In genomic region chr2:176080540-176081355, GRCh38 we compare ENCODE assay signal across 9 cellular contexts. TPM values are rescaled to one million over a fixed set of nuclear protein-coding genes. Genes with fewer than 3 reads are reported as not detected.
A peak's percentile ranks its signal among the peaks of the same experiment; 100 is the strongest.
DNase-seq lines count a peak whose midpoint lies in the region; ATAC-seq and TF ChIP-seq lines count a peak whose summit lies in the region.
"Had no signal": no experiment of that assay in that cellular context is flagged by ENCODE, and none has a peak within 500 bp of the region (broad histone marks: within the 10 kb centered on the region; RNA-seq: fewer than 3 reads in every experiment).

No MANE protein-coding gene starts in this region.

- peaks cover 14 to 67% (median 63%) of the 10 kb centered on the region in 5 donors for H3K9me3 Mint-ChIP-seq in CD8-positive, alpha-beta memory T cell
- H3K9me3 Mint-ChIP-seq in central memory CD8-positive, alpha-beta T cell: peaks cover 10% of the 10 kb centered on the region

- DNase-seq in CD8-positive, alpha-beta memory T cell: no peak
- DNase-seq in HL-60 (ENCODE audit: low read depth in 1 of 2, low spot score in 1 of 2) (no peak), neuronal stem cell (ENCODE audit: low spot score) (no peak), NCI-H187 treated with DMSO at 0.1 percent for 48 hours (lab: John Stamatoyannopoulos, UW) (no peak)
- DNase-seq in central memory CD8-positive, alpha-beta T cell (ENCODE audit: low spot score in 2 of 2): peak in 1 of 2 donors; percentile 14
- no peak for DNase-seq in activated CD4-positive, CD25-positive, alpha-beta regulatory T cell (lab: John Stamatoyannopoulos, UW)
- DNase-seq in effector CD8-positive, alpha-beta T cell (lab: John Stamatoyannopoulos, UW): no peak
- no peak for DNase-seq in stimulated activated CD4-positive, alpha-beta T cell treated with anti-CD3 and anti-CD28 coated beads, Interleukin-4, amount 100 ng/mL, for 1 hour

- H3K4me1 Mint-ChIP-seq in CD8-positive, alpha-beta memory T cell: peaks cover 11 to 12% (median 11%) of the 10 kb centered on the region in 3 donors
- H3K4me1 Mint-ChIP-seq in central memory CD8-positive, alpha-beta T cell: peaks cover 15% of the 10 kb centered on the region

- no peaks in the 10 kb centered on the region for H3K36me3 ChIP-seq in CD8-positive, alpha-beta memory T cell (ENCODE audit: insufficient read depth, low read length)
- H3K36me3 ChIP-seq in neuronal stem cell (replicated peaks in 1 of 2; ENCODE audit: control insufficient read depth in 2 of 2, insufficient read depth in 2 of 2, low read length in 2 of 2): no peaks in the 10 kb centered on the region

- peaks cover 17% of the 10 kb centered on the region for H3K9me3 ChIP-seq in CD8-positive, alpha-beta memory T cell (ENCODE audit: low read length)
- H3K9me3 ChIP-seq in neuronal stem cell (replicated peaks in 1 of 2; ENCODE audit: control insufficient read depth in 2 of 2, insufficient read depth in 1 of 2, low read depth in 1 of 2, low read length in 2 of 2): peaks cover 0 to 4% of the 10 kb centered on the region in 2 donors

- POLR2A ChIA-PET in CD8-positive, alpha-beta memory T cell (lab: Charles Lee): no interaction called here

- peak overlapping the region; percentile 69 for H3K4me2 ChIP-seq in neuronal stem cell (ENCODE audit: insufficient read depth, low read length, poor library complexity, severe bottlenecking)

- peaks cover 6% of the 10 kb centered on the region for H3K4me1 ChIP-seq in CD8-positive, alpha-beta memory T cell (ENCODE audit: insufficient read depth, low read length)
- H3K4me1 ChIP-seq in neuronal stem cell (ENCODE audit: control insufficient read depth in 2 of 2, insufficient read depth in 1 of 2, low read depth in 1 of 2, low read length in 2 of 2): peaks cover 0 to 2% of the 10 kb centered on the region in 2 donors

- no peaks in the 10 kb centered on the region for H3K79me1 ChIP-seq in neuronal stem cell (ENCODE audit: low read depth, low read length)

- no peak overlapping the region for H2BK12ac ChIP-seq in neuronal stem cell (ENCODE audit: low read length)

- CTCF ChIA-PET in CD8-positive, alpha-beta memory T cell (lab: Charles Lee): interaction anchor here (1.2 to 2.0 kb wide), 3 partner anchors 17 to 1740 kb away, joined by 3 to 4 read pairs (median 4); no protein-coding TSS in a partner anchor

- H3K23ac ChIP-seq in neuronal stem cell (ENCODE audit: low read depth, low read length, poor library complexity): peak overlapping the region; percentile 90

- no peak overlapping the region for H2AK5ac ChIP-seq in neuronal stem cell (ENCODE audit: low read depth, low read length)

- no peak overlapping the region for H4K91ac ChIP-seq in neuronal stem cell (ENCODE audit: low read depth, low read length, poor library complexity)

- no CpG with 5 or more reads among the region's 67 CpGs for WGBS in neuronal stem cell (ENCODE audit: extremely low coverage in 2 of 2, insufficient read length in 2 of 2, insufficient replicate concordance in 1 of 2), 2 donors

- ATAC-seq in central memory CD8-positive, alpha-beta T cell (replicated peaks; ENCODE audit: extremely low read depth, poor library complexity, severe bottlenecking): peak; percentile 36

- H3K4ac ChIP-seq in neuronal stem cell (ENCODE audit: low read length): no peak overlapping the region

- H2BK120ac ChIP-seq in neuronal stem cell (ENCODE audit: low read depth, low read length): peak overlapping the region; percentile 35

- peak overlapping the region in 7 of 8 donors; percentile 51 to 95 (median 68) for H3K27ac Mint-ChIP-seq in CD8-positive, alpha-beta memory T cell
- peak overlapping the region; percentile 86 for H3K27ac Mint-ChIP-seq in central memory CD8-positive, alpha-beta T cell (ENCODE audit: low read depth)

- no peak overlapping the region for H2BK15ac ChIP-seq in neuronal stem cell (ENCODE audit: low read length)

- H3K27me3 ChIP-seq in CD8-positive, alpha-beta memory T cell (ENCODE audit: insufficient read depth, low read length, poor library complexity, severe bottlenecking): peaks cover 88% of the 10 kb centered on the region
- H3K27me3 ChIP-seq in HL-60 (ENCODE audit: insufficient read depth, poor library complexity, severe bottlenecking): peaks cover 83% of the 10 kb centered on the region
- H3K27me3 ChIP-seq in neuronal stem cell (ENCODE audit: control insufficient read depth in 3 of 3, insufficient read depth in 3 of 3, low read depth in 1 of 3, low read length in 3 of 3): peaks cover 49 to 98% (median 89%) of the 10 kb centered on the region in 3 experiments

- H2BK5ac ChIP-seq in neuronal stem cell (ENCODE audit: low read length): no peak overlapping the region

- H3K4me3 ChIP-seq in CD8-positive, alpha-beta memory T cell (ENCODE audit: low read length): no peak overlapping the region
- H3K4me3 ChIP-seq in HL-60 (replicated peaks; ENCODE audit: insufficient read depth, low read length): peak overlapping the region; percentile 16
- peak overlapping the region; percentile 29 to 44 for H3K4me3 ChIP-seq in neuronal stem cell (ENCODE audit: low read length in 2 of 2)

- peak overlapping the region; percentile 97 for H4K8ac ChIP-seq in neuronal stem cell (ENCODE audit: low read depth, low read length)

- no peak overlapping the region for H3K14ac ChIP-seq in neuronal stem cell (ENCODE audit: low read length)

- H3K36me3 Mint-ChIP-seq in CD8-positive, alpha-beta memory T cell: peaks cover 0 to 5% (median 4%) of the 10 kb centered on the region in 3 donors
- peaks cover 56% of the 10 kb centered on the region for H3K36me3 Mint-ChIP-seq in central memory CD8-positive, alpha-beta T cell (ENCODE audit: insufficient read depth)

- H2AFZ ChIP-seq in neuronal stem cell (ENCODE audit: low read length): peak overlapping the region; percentile 90

- no peak overlapping the region for H3K27ac ChIP-seq in CD8-positive, alpha-beta memory T cell (ENCODE audit: low read depth, low read length)
- no peak overlapping the region for H3K27ac ChIP-seq in HL-60 (replicated peaks)
- H3K27ac ChIP-seq in neuronal stem cell (replicated peaks; ENCODE audit: low read length): no peak overlapping the region

- peak overlapping the region; percentile 39 to 75 (median 56) for H3K4me3 Mint-ChIP-seq in CD8-positive, alpha-beta memory T cell
- no peak overlapping the region for H3K4me3 Mint-ChIP-seq in central memory CD8-positive, alpha-beta T cell
- H3K4me3 Mint-ChIP-seq: memory B cell had no signal

- peak overlapping the region; percentile 71 for H3K18ac ChIP-seq in neuronal stem cell (ENCODE audit: low read length)

- no peak for TF ChIP-seq CTCF in HL-60 (IDR thresholded peaks at IDR 0.05; ENCODE audit: insufficient read depth, low read length)

- no peak overlapping the region for H3K9ac ChIP-seq in neuronal stem cell (ENCODE audit: low read depth, low read length, poor library complexity)

- peaks cover 81 to 85% of the 10 kb centered on the region in 2 donors for H3K27me3 Mint-ChIP-seq in CD8-positive, alpha-beta memory T cell
- H3K27me3 Mint-ChIP-seq in central memory CD8-positive, alpha-beta T cell: peaks cover 89% of the 10 kb centered on the region

RNA-seq across cellular contexts. Expression of gene EVX2, which starts 3.0 kb away (rescaled TPM):
- not detected for total RNA-seq in CD8-positive, alpha-beta memory T cell
- polyA plus RNA-seq in CD8-positive, alpha-beta memory T cell: not detected
- not detected for polyA plus RNA-seq in neuronal stem cell (2013, experiment 1 of 2)
- polyA plus RNA-seq in neuronal stem cell (2013, experiment 2 of 2): not detected

RNA-seq across cellular contexts. Expression of gene HOXD13, which starts 11.8 kb away (rescaled TPM):
- total RNA-seq in CD8-positive, alpha-beta memory T cell: not detected
- polyA plus RNA-seq in CD8-positive, alpha-beta memory T cell: not detected
- 0.03 TPM for polyA plus RNA-seq in neuronal stem cell (2013, experiment 1 of 2)
- 0.03 TPM for polyA plus RNA-seq in neuronal stem cell (2013, experiment 2 of 2)

RNA-seq across cellular contexts. Expression of gene HOXD12, which starts 18.8 kb away (rescaled TPM):
- total RNA-seq in CD8-positive, alpha-beta memory T cell: not detected
- polyA plus RNA-seq in CD8-positive, alpha-beta memory T cell: not detected
- not detected for polyA plus RNA-seq in neuronal stem cell (2013, experiment 1 of 2)
- polyA plus RNA-seq in neuronal stem cell (2013, experiment 2 of 2): not detected

RNA-seq across cellular contexts. Expression of gene HOXD11, which starts 26.3 kb away (rescaled TPM):
- total RNA-seq in CD8-positive, alpha-beta memory T cell: not detected
- polyA plus RNA-seq in CD8-positive, alpha-beta memory T cell: not detected
- not detected for polyA plus RNA-seq in neuronal stem cell (2013, experiment 1 of 2)
- not detected for polyA plus RNA-seq in neuronal stem cell (2013, experiment 2 of 2)

RNA-seq across cellular contexts. Expression of gene HOXD10, which starts 35.8 kb away (rescaled TPM):
- total RNA-seq in CD8-positive, alpha-beta memory T cell: not detected
- polyA plus RNA-seq in CD8-positive, alpha-beta memory T cell: not detected
- not detected for polyA plus RNA-seq in neuronal stem cell (2013, experiment 1 of 2)
- polyA plus RNA-seq in neuronal stem cell (2013, experiment 2 of 2): not detected
